Comparison of ENCODE assay signal across 10 cellular contexts in genomic region chr10:125154529-125154928, GRCh38. TPM values are rescaled to one million over a fixed set of nuclear protein-coding genes. Genes with fewer than 3 reads are reported as not detected.
DNase-seq lines count a peak whose midpoint lies in the region; ATAC-seq and TF ChIP-seq lines count a peak whose summit lies in the region.
"Had no signal": no experiment of that assay in that cellular context is flagged by ENCODE, and none has a peak within 500 bp of the region (broad histone marks: within the 10 kb centered on the region; RNA-seq: fewer than 3 reads in every experiment).

No MANE protein-coding gene starts in this region.

- H2BK5ac ChIP-seq in IMR-90 (ENCODE audit: low read depth, low read length, poor library complexity, severe bottlenecking) = peak overlapping the region; percentile 5
- H2BK5ac ChIP-seq in mesendoderm (ENCODE audit: low read length) = no peak overlapping the region

- H3K23ac ChIP-seq in IMR-90 (ENCODE audit: low read depth, low read length) (peak overlapping the region; percentile 62; the same call in 1 of the 2 replicates), mesendoderm (ENCODE audit: low read length) (no peak overlapping the region)

- H3K27ac ChIP-seq in IMR-90 (ENCODE audit: insufficient read depth, low read length) = no peak overlapping the region
- peak overlapping the region; percentile 25 to 98 (median 90) for H3K27ac ChIP-seq in dorsolateral prefrontal cortex
- no peak overlapping the region for H3K27ac ChIP-seq in mesendoderm (ENCODE audit: low read depth, low read length)
- H3K27ac ChIP-seq in suprapubic skin = peak overlapping the region; percentile 52

- H3K4me1 ChIP-seq in IMR-90 (ENCODE audit: control insufficient read depth, insufficient read depth, low read length) = peaks cover 27% of the 10 kb centered on the region
- H3K4me1 ChIP-seq in mesendoderm (ENCODE audit: control insufficient read depth, low read depth, low read length) = peaks cover 51% of the 10 kb centered on the region
- peaks cover 78% of the 10 kb centered on the region for H3K4me1 ChIP-seq in suprapubic skin

- no TSS peak for BruUV-seq in IMR-90 (replicated peaks; lab: Mats Ljungman, UMichigan)

- ATAC-seq in IMR-90 (ENCODE audit: low read depth) = no peak

- dilution Hi-C loops in IMR-90 (cut with HindIII; ENCODE audit: low sequenced_read_pairs, unreplicated experiment) = no loop called here

- H3K36me3 ChIP-seq in IMR-90 (ENCODE audit: control insufficient read depth, insufficient read depth, low read length) (peaks cover 12% of the 10 kb centered on the region), mesendoderm (ENCODE audit: control insufficient read depth, insufficient read depth, low read length) (peaks cover 4% of the 10 kb centered on the region), suprapubic skin (peaks cover 3% of the 10 kb centered on the region)

- WGBS in IMR-90 (ENCODE audit: extremely low coverage in 2 of 2, insufficient read length in 1 of 2), 2 experiments = no CpG with 5 or more reads among the region's 6 CpGs
- no CpG with 5 or more reads among the region's 6 CpGs for WGBS in mesendoderm (ENCODE audit: extremely low coverage, insufficient coverage, low lambda C conversion rate)
- 29% methylated on average over 6 of the region's 6 CpGs for WGBS in suprapubic skin

- no peak overlapping the region for H3K4me3 ChIP-seq in IMR-90 (ENCODE audit: insufficient read depth, low read depth, low read length)
- H3K4me3 ChIP-seq in dorsolateral prefrontal cortex = peak overlapping the region in 52 of 59 donors; percentile 0 to 55 (median 32)
- no peak overlapping the region for H3K4me3 ChIP-seq in mesendoderm (ENCODE audit: low read length)
- H3K4me3 ChIP-seq in suprapubic skin = no peak overlapping the region

- no peak overlapping the region; the same call in 1 of the 2 replicates for H3K9ac ChIP-seq in IMR-90 (ENCODE audit: low read depth, low read length)
- H3K9ac ChIP-seq in mesendoderm (ENCODE audit: low read length) = peak overlapping the region; percentile 52

- no peak for TF ChIP-seq EP300 in suprapubic skin (IDR thresholded peaks at IDR 0.05)

- no peak overlapping the region for H2BK15ac ChIP-seq in IMR-90 (ENCODE audit: low read depth, low read length)
- no peak overlapping the region for H2BK15ac ChIP-seq in mesendoderm (replicated peaks; ENCODE audit: low read depth)

- TF ChIP-seq POLR2A in IMR-90 (IDR thresholded peaks at IDR 0.05; ENCODE audit: low read depth, low read length) = no peak
- TF ChIP-seq POLR2A in suprapubic skin (IDR thresholded peaks at IDR 0.05) = no peak

- in situ Hi-C loops in IMR-90 (cut with MboI; ENCODE audit: low sequenced_read_pairs) = loop anchor here (10.0 kb wide), 1 partner anchor 100 kb away; no protein-coding TSS in a partner anchor

- H3K18ac ChIP-seq in IMR-90 (ENCODE audit: low read depth, low read length) (no peak overlapping the region), mesendoderm (ENCODE audit: low read length) (no peak overlapping the region)

- peak overlapping the region; percentile 1; the same call in 1 of the 2 replicates for H3K14ac ChIP-seq in IMR-90 (replicated peaks; ENCODE audit: low read depth, low read length)

- H4K8ac ChIP-seq in IMR-90 (ENCODE audit: low read depth in 2 of 2, low read length in 2 of 2) = no peak overlapping the region
- H4K8ac ChIP-seq in mesendoderm (ENCODE audit: low read depth, low read length) = no peak overlapping the region

- H3K4me2 ChIP-seq in IMR-90 (ENCODE audit: low read depth, low read length) (peak overlapping the region; percentile 61), mesendoderm (ENCODE audit: low read length) (peak overlapping the region; percentile 24)

- no peak overlapping the region for H2AFZ ChIP-seq in IMR-90 (replicated peaks; ENCODE audit: low read length, poor library complexity)

- TF ChIP-seq CTCF in IMR-90 (conservative IDR thresholded peaks at IDR 0.05; ENCODE audit: low read depth, low read length) (no peak), dorsolateral prefrontal cortex (IDR thresholded peaks at IDR 0.05 in 54 of 56, conservative IDR thresholded peaks at IDR 0.05 in 2 of 56; ENCODE audit: low read depth in 1 of 56, partially characterized antibody in 56 of 56) (no peak), suprapubic skin (IDR thresholded peaks at IDR 0.05) (no peak)

- H3K4ac ChIP-seq in IMR-90 (ENCODE audit: low read depth, low read length) (no peak overlapping the region), mesendoderm (ENCODE audit: low read depth, low read length) (no peak overlapping the region)

- H4K5ac ChIP-seq in IMR-90 (ENCODE audit: low read depth, low read length) (no peak overlapping the region), mesendoderm (ENCODE audit: low read length) (no peak overlapping the region)

- POLR2A ChIA-PET in IMR-90 (lab: Charles Lee; ENCODE audit: unreplicated experiment) = no interaction called here

- no peak overlapping the region for H2AK9ac ChIP-seq in IMR-90 (replicated peaks; ENCODE audit: low read depth, low read length, poor library complexity)

- H3K9me1 ChIP-seq in IMR-90 (ENCODE audit: insufficient read depth, low read length) = peaks cover 20% of the 10 kb centered on the region

- H3K9me3 ChIP-seq in IMR-90 (ENCODE audit: control insufficient read depth, insufficient read depth, low read length) (no peaks in the 10 kb centered on the region), suprapubic skin (no peaks in the 10 kb centered on the region)

- H2BK120ac ChIP-seq in IMR-90 (ENCODE audit: low read depth, low read length) = no peak overlapping the region
- no peak overlapping the region for H2BK120ac ChIP-seq in mesendoderm (ENCODE audit: low read depth, low read length)

- H3K27me3 ChIP-seq in IMR-90 (ENCODE audit: control insufficient read depth, insufficient read depth, low read length) = no peaks in the 10 kb centered on the region
- no peaks in the 10 kb centered on the region for H3K27me3 ChIP-seq in dorsolateral prefrontal cortex
- no peaks in the 10 kb centered on the region for H3K27me3 ChIP-seq in mesendoderm (ENCODE audit: insufficient read depth, low read length, poor library complexity)
- H3K27me3 ChIP-seq in suprapubic skin = no peaks in the 10 kb centered on the region

- no peak for DNase-seq in IMR-90
- DNase-seq in dorsolateral prefrontal cortex = peak in 1 of 10 donors; percentile 20
- DNase-seq in mesendoderm = no peak
- DNase-seq in suprapubic skin (ENCODE audit: low spot score in 2 of 2) = no peak
- no peak for DNase-seq in effector CD8-positive, alpha-beta T cell (lab: John Stamatoyannopoulos, UW)
- DNase-seq in NCI-H1930 (lab: John Stamatoyannopoulos, UW) = no peak
- no peak for DNase-seq in AG08396 (ENCODE audit: low spot score)
- no peak for DNase-seq in retina
- DNase-seq: NCI-H2227 treated with DMSO at 0.1 percent for 48 hours; stimulated activated CD4-positive, alpha-beta T cell treated with anti-CD3 and anti-CD28 coated beads, Interleukin-12 subunit alpha, Interleukin-12 subunit beta, amount 100 ng/mL, for 4 hours had no signal

- H2AK5ac ChIP-seq in IMR-90 (ENCODE audit: low read depth, low read length) (no peak overlapping the region), mesendoderm (ENCODE audit: low read length) (no peak overlapping the region)

- peaks cover 83% of the 10 kb centered on the region for H4K20me1 ChIP-seq in IMR-90 (ENCODE audit: insufficient read depth, low read length)

- CTCF ChIA-PET in IMR-90 (lab: Yijun Ruan, JAX) = interaction anchor here (1.1 to 1.9 kb wide), 2 partner anchors 9 to 106 kb away, joined by 3 to 7 read pairs; no protein-coding TSS in a partner anchor

- H3K56ac ChIP-seq in IMR-90 (ENCODE audit: extremely low read depth, insufficient read depth, low read length) = no peak overlapping the region
- peak overlapping the region; percentile 78 for H3K56ac ChIP-seq in mesendoderm (ENCODE audit: low read length)

- H3K79me1 ChIP-seq in IMR-90 (ENCODE audit: low read depth in 1 of 2, low read length in 2 of 2) (peaks cover 4 to 48% of the 10 kb centered on the region in 2 experiments; a peak in 2 of 4 replicates), mesendoderm (ENCODE audit: low read length) (peaks cover 9% of the 10 kb centered on the region)

- intact Hi-C loops in IMR-90 (cut with micrococcal nuclease) = no loop called here
- intact Hi-C loops in dorsolateral prefrontal cortex (cut with DNase I) = no loop called here

- no peak for TF ChIP-seq RAD21 in IMR-90 (IDR thresholded peaks at IDR 0.05; ENCODE audit: low read length)

- H3K79me2 ChIP-seq in mesendoderm (ENCODE audit: control insufficient read depth, insufficient read depth, low read length) = peaks cover 92% of the 10 kb centered on the region

- no peak overlapping the region for H4K91ac ChIP-seq in IMR-90 (ENCODE audit: insufficient read depth, low read depth, low read length)

- H2BK20ac ChIP-seq in IMR-90 (ENCODE audit: low read depth, low read length) = no peak overlapping the region

TF ChIP-seq in IMR-90, 13 proteins besides CTCF, POLR2A, EP300 and RAD21 (continues in another document):
- TF ChIP-seq MXI1 (IDR thresholded peaks at IDR 0.05; ENCODE audit: borderline replicate concordance, low read depth, low read length) = no peak
- TF ChIP-seq NFE2L2 (IDR thresholded peaks at IDR 0.05; ENCODE audit: low read depth, low read length) = no peak
- no peak for TF ChIP-seq MAFK (IDR thresholded peaks at IDR 0.05; ENCODE audit: low read depth, low read length)
- TF ChIP-seq ELK1 (IDR thresholded peaks at IDR 0.05; ENCODE audit: borderline replicate concordance, low read depth, low read length) = no peak
- TF ChIP-seq RFX5 (IDR thresholded peaks at IDR 0.05; ENCODE audit: low read depth, low read length) = no peak
- TF ChIP-seq FOS (IDR thresholded peaks at IDR 0.05; ENCODE audit: low read depth, low read length) = no peak
- no peak for TF ChIP-seq CHD1 (IDR thresholded peaks at IDR 0.05; ENCODE audit: low read depth, low read length)
- no peak for TF ChIP-seq RCOR1 (IDR thresholded peaks at IDR 0.05; ENCODE audit: insufficient replicate concordance, low read length)

RNA-seq across cellular contexts. Expression of gene CTBP2, which starts 5.8 kb away (rescaled TPM):
- total RNA-seq in IMR-90 (2012; rRNA removed) (74.2 and 81.0 TPM in 2 replicates), dorsolateral prefrontal cortex (10 to 100 TPM; 31.4 to 73.2 (median 44.4) TPM), suprapubic skin (10 to 100 TPM; 19.7 to 45.7 (median 29.4) TPM)
- 80.2 and 86.6 TPM in 2 replicates for polyA plus RNA-seq in IMR-90 (2012; rRNA removed)
- polyA plus RNA-seq in IMR-90 (2012; cell fraction: cytosol; rRNA removed) = 63.0 and 104 TPM in 2 replicates
- 167 and 220 TPM in 2 replicates for polyA plus RNA-seq in IMR-90 (2012; cell fraction: nucleus; rRNA removed; ENCODE audit: low replicate concordance)
- polyA plus RNA-seq in mesendoderm (2013, experiment 1 of 2) = 135 TPM
- polyA plus RNA-seq in mesendoderm (2013, experiment 2 of 2) = 136 TPM

Comparison
In these comparisons a context has a peak if more than half of its experiments do, and no peak if none do; other contexts are left out.
1. H3K27ac ChIP-seq: peak in dorsolateral prefrontal cortex (59 of 59) and suprapubic skin (single experiment); none in IMR-90 (single experiment) and mesendoderm (single experiment).
2. H3K4me3 ChIP-seq: peak in dorsolateral prefrontal cortex (52 of 59); none in IMR-90 (single experiment), mesendoderm (single experiment) and suprapubic skin (single experiment).